In the genomic region with DNA sequence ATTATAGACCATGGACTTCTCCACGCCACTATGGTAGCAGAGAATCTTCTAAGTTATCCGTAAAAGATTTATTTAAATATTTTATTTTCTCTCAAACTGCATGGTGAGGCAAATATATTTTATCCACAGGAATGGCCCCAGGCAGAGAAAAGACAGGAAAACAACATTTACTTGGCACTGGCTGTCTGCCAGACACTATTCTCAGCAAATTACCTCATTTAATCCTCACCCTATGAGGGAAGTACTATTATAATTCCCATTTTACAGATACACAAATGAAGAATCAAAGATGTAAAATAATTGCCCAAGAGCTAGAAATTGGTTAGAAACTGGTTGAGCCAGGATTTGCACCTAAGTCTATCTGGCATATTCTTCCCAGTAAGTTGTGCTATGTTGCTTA, we compare ENCODE assay signal across 20 cellular contexts.
DNase-seq lines count a peak whose midpoint lies in the region; ATAC-seq, FAIRE-seq and TF ChIP-seq lines count a peak whose summit lies in the region.
"Had no signal": no experiment of that assay in that cellular context is flagged by ENCODE, and none has a peak within 500 bp of the region (broad histone marks: within the 10 kb centered on the region; RNA-seq: fewer than 3 reads in every experiment).

No MANE protein-coding gene starts in this region.

- peaks cover 4% of the 10 kb centered on the region for H3K4me1 Mint-ChIP-seq in neural crest cell
- no peaks in the 10 kb centered on the region for H3K4me1 Mint-ChIP-seq in CD4-positive, alpha-beta memory T cell

- ATAC-seq in HG03045 (IDR thresholded peaks at IDR 0.05; ENCODE audit: unreplicated experiment): no peak
- no peak for ATAC-seq in GM19395 (IDR thresholded peaks at IDR 0.05; ENCODE audit: unreplicated experiment)
- ATAC-seq: GM12878, Right ventricle myocardium inferior, SK-N-SH treated with all-trans-retinoic acid at 6 μM for 48 hours had no signal

- H3K27ac ChIP-seq in CD4-positive, alpha-beta memory T cell (ENCODE audit: low read depth, low read length): no peak overlapping the region

- TF ChIP-seq CTCF in bronchial epithelial cell (IDR thresholded peaks at IDR 0.05; ENCODE audit: insufficient read depth, low read length, severe bottlenecking) (no peak), neural crest cell (conservative IDR thresholded peaks at IDR 0.05) (no peak)

- H3K27me3 ChIP-seq in bronchial epithelial cell (ENCODE audit: control insufficient read depth, insufficient read depth, low read length): no peaks in the 10 kb centered on the region
- no peaks in the 10 kb centered on the region for H3K27me3 ChIP-seq in CD4-positive, alpha-beta memory T cell (ENCODE audit: insufficient read depth, low read length)

- H3K4me3 Mint-ChIP-seq in neural crest cell: no peak overlapping the region
- H3K4me3 Mint-ChIP-seq in CD4-positive, alpha-beta memory T cell: no peak overlapping the region

- no peaks in the 10 kb centered on the region for H3K36me3 ChIP-seq in bronchial epithelial cell (ENCODE audit: control insufficient read depth, insufficient read depth, low read length)
- no peaks in the 10 kb centered on the region for H3K36me3 ChIP-seq in CD4-positive, alpha-beta memory T cell (ENCODE audit: insufficient read depth, low read length)

- intact Hi-C loops in CD4-positive, alpha-beta memory T cell (cut with micrococcal nuclease): no loop called here

- no peaks in the 10 kb centered on the region for H3K9me3 ChIP-seq in CD4-positive, alpha-beta memory T cell (ENCODE audit: control insufficient read depth in 1 of 2, low read length in 2 of 2)

- peak; percentile 4 for DNase-seq in NCI-H748 (lab: John Stamatoyannopoulos, UW; ENCODE audit: unreplicated experiment)
- no peak for DNase-seq in NCI-H748 treated with DMSO at 0.1 percent for 48 hours (lab: John Stamatoyannopoulos, UW)
- DNase-seq in NCI-H2081 treated with DMSO at 0.1 percent for 48 hours (lab: John Stamatoyannopoulos, UW): peak; percentile 60
- DNase-seq in bronchial epithelial cell (ENCODE audit: low read depth): peak; percentile 44
- DNase-seq in neural crest cell (ENCODE audit: low read depth, low spot score): no peak
- DNase-seq in CD4-positive, alpha-beta memory T cell: no peak
- DNase-seq: Calu3, GDM1, MM.1S, NCI-H1105, NCI-H187, NCI-H446, NCI-H82 had no signal

- no peak overlapping the region for H3K4me3 ChIP-seq in bronchial epithelial cell (ENCODE audit: low read depth, low read length)
- H3K4me3 ChIP-seq in CD4-positive, alpha-beta memory T cell (ENCODE audit: low read length in 2 of 2): no peak overlapping the region
- H3K4me3 ChIP-seq: GM12878 had no signal

- CTCF ChIA-PET in CD4-positive, alpha-beta memory T cell (lab: Charles Lee; ENCODE audit: partially characterized antibody): no interaction called here

- H3K27me3 Mint-ChIP-seq in neural crest cell (ENCODE audit: low read depth): no peaks in the 10 kb centered on the region
- H3K27me3 Mint-ChIP-seq in CD4-positive, alpha-beta memory T cell: peaks cover 0 to 2% of the 10 kb centered on the region in 2 donors

- no peak for FAIRE-seq in bronchial epithelial cell (lab: Jason Lieb, UNC)
- FAIRE-seq: A204.1, GM12878, H1 had no signal

- H3K4me1 ChIP-seq in CD4-positive, alpha-beta memory T cell (ENCODE audit: insufficient read depth, low read length): no peaks in the 10 kb centered on the region

- H3K36me3 Mint-ChIP-seq in neural crest cell (ENCODE audit: low read depth): no peaks in the 10 kb centered on the region
- H3K36me3 Mint-ChIP-seq in CD4-positive, alpha-beta memory T cell: no peaks in the 10 kb centered on the region

- POLR2A ChIA-PET in CD4-positive, alpha-beta memory T cell (lab: Charles Lee; ENCODE audit: partially characterized antibody): no interaction called here

- peak overlapping the region; percentile 95 for H3K27ac Mint-ChIP-seq in neural crest cell (ENCODE audit: unreplicated experiment)
- no peak overlapping the region for H3K27ac Mint-ChIP-seq in CD4-positive, alpha-beta memory T cell

- H3K9me3 Mint-ChIP-seq in neural crest cell: no peaks in the 10 kb centered on the region
- H3K9me3 Mint-ChIP-seq in CD4-positive, alpha-beta memory T cell: peaks cover 0 to 6% (median 2%) of the 10 kb centered on the region in 8 donors

Comparison
In these comparisons a context has a peak if more than half of its experiments do, and no peak if none do; other contexts are left out.
1. DNase-seq: peak in NCI-H748 (single experiment), NCI-H2081 treated with DMSO at 0.1 percent for 48 hours (single experiment) and bronchial epithelial cell (single experiment); none in NCI-H748 treated with DMSO at 0.1 percent for 48 hours (single experiment), neural crest cell (single experiment) and CD4-positive, alpha-beta memory T cell (0 of 5).